Comparison of ENCODE assay signal across 1 cellular context in the genomic region with DNA sequence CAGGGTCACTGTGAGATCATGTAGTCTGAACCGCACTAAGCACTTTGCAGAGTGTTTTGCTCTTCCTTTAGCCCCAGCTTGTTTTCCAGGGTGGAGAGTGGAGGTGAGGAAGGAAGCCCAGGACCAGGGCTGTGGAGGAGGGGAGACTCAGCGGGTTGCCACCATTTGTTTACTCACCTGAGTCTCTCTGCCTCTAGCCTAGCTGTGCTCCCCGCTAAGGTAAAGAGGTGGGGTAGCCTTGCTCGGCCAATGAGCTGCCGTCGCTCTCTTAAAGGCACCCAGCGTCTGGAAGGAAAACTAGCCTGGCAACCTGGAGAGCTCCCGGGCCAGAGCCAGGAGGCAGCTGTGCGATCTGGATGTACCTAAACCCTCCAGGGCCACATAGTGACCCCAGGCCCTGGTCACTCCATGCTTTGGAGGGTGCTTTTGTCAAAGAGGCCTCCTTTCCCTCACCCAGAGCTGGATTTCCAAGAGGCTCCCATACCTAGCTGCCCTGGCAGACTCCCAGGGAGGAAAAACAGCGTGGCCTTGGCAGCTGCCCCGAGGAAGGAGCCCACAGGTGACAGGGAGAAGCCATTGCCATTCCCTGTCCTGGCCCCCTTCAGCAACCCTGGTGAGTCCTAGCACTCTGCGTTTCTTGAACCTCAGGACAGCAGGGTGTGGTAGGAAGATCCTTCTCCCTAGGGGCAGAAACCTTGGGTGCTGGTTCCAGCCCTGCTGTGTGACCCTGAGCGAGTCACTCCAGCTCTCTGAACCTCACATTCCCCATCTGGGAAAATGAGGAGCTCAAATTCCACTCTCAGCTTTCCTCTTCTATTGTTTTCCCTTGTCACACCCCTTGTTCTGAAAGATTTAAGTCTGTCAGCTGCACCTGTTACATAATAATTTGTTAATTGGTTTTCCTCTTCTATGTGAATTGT.
TF ChIP-seq lines count a peak whose summit lies in the region.

No MANE protein-coding gene starts in this region.

TF ChIP-seq in H1, 55 proteins besides CTCF, POLR2A, EP300 and RAD21 (continues in another document):
- TF ChIP-seq TAF7 (optimal IDR thresholded peaks at IDR 0.05; ENCODE audit: borderline replicate concordance, low read depth, low read length) (peak; percentile 60), RNF2 (IDR thresholded peaks at IDR 0.05; ENCODE audit: borderline replicate concordance, low read depth, low read length, missing control alignments, poor library complexity, severe bottlenecking) (no peak), KDM4A (IDR thresholded peaks at IDR 0.05; ENCODE audit: low read depth, low read length, severe bottlenecking) (no peak), SRF (IDR thresholded peaks at IDR 0.05; ENCODE audit: low read depth, low read length) (0 out of 2 replicates have a peak, but pooled peaks have one; percentile 4), FOSL1 (IDR thresholded peaks at IDR 0.05; ENCODE audit: insufficient read depth, low read depth, low read length) (no peak), TAF1 (IDR thresholded peaks at IDR 0.05; ENCODE audit: low read depth, low read length) (peak; percentile 48; the same call in 1 of the 2 replicates), SAP30 (IDR thresholded peaks at IDR 0.05; ENCODE audit: insufficient read depth, insufficient replicate concordance, low read length) (no peak), CHD1 (IDR thresholded peaks at IDR 0.05; ENCODE audit: low read depth, low read length) (no peak), POU5F1 (IDR thresholded peaks at IDR 0.05; ENCODE audit: low read depth, low read length) (no peak), CTBP2 (IDR thresholded peaks at IDR 0.05; ENCODE audit: borderline replicate concordance, insufficient read depth, insufficient read length, low read length) (peak; percentile 52), ZNF274 (IDR thresholded peaks at IDR 0.05; ENCODE audit: borderline replicate concordance, extremely low read depth, low read length) (no peak), HDAC2 (IDR thresholded peaks at IDR 0.05; ENCODE audit: borderline replicate concordance in 1 of 2, low read depth in 2 of 2, low read length in 2 of 2) (peak in 1 of 2 experiments; percentile 39; a peak in 1 of 4 replicates), SIX5 (IDR thresholded peaks at IDR 0.05; ENCODE audit: low read depth, low read length) (no peak), RFX5 (IDR thresholded peaks at IDR 0.05; ENCODE audit: borderline replicate concordance, low read depth, low read length) (no peak), BRCA1 (IDR thresholded peaks at IDR 0.05; ENCODE audit: low read depth, low read length) (no peak), NRF1 (IDR thresholded peaks at IDR 0.05; ENCODE audit: low read depth, low read length) (no peak), CHD2 (IDR thresholded peaks at IDR 0.05; ENCODE audit: low read length) (no peak), NANOG (IDR thresholded peaks at IDR 0.05; ENCODE audit: insufficient read depth, low read depth, low read length, poor library complexity, severe bottlenecking) (no peak), SP2 (IDR thresholded peaks at IDR 0.05; ENCODE audit: low read length) (no peak), YY1 (IDR thresholded peaks at IDR 0.05; ENCODE audit: low read depth, low read length) (0 out of 2 replicates have a peak, but pooled peaks have one; percentile 8), RXRA (IDR thresholded peaks at IDR 0.05; ENCODE audit: insufficient read depth, low read depth, low read length) (no peak), RBBP5 (IDR thresholded peaks at IDR 0.05; ENCODE audit: borderline replicate concordance, low read depth, low read length) (no peak), SIN3A (conservative IDR thresholded peaks at IDR 0.05 in 1 of 2, IDR thresholded peaks at IDR 0.05 in 1 of 2; ENCODE audit: low read depth in 1 of 2, low read length in 2 of 2) (no peak), TCF12 (IDR thresholded peaks at IDR 0.05; ENCODE audit: low read depth, low read length) (peak; percentile 95), BACH1 (IDR thresholded peaks at IDR 0.05; ENCODE audit: low read length) (no peak), GTF2F1 (IDR thresholded peaks at IDR 0.05; ENCODE audit: borderline replicate concordance, low read depth, low read length) (no peak), EZH2 (IDR thresholded peaks at IDR 0.05; ENCODE audit: low read depth, low read length, severe bottlenecking) (no peak), KDM1A (IDR thresholded peaks at IDR 0.05; ENCODE audit: borderline replicate concordance, low read length) (peak; percentile 85; the same call in 1 of the 2 replicates), CBX5 (IDR thresholded peaks at IDR 0.05; ENCODE audit: low read depth, low read length) (no peak), BCL11A (IDR thresholded peaks at IDR 0.05; ENCODE audit: low read depth in 2 of 2, low read length in 2 of 2) (no peak), SIRT6 (IDR thresholded peaks at IDR 0.05; ENCODE audit: low read length) (no peak), KDM5A (IDR thresholded peaks at IDR 0.05; ENCODE audit: low read length) (no peak), TBP (IDR thresholded peaks at IDR 0.05; ENCODE audit: low read depth, low read length) (peak; percentile 51; the same call in 1 of the 2 replicates), HDAC6 (IDR thresholded peaks at IDR 0.05; ENCODE audit: low read depth, low read length) (no peak), GABPA (IDR thresholded peaks at IDR 0.05; ENCODE audit: borderline replicate concordance, insufficient read depth, low read length) (no peak), ASH2L (IDR thresholded peaks at IDR 0.05; ENCODE audit: low read length) (peak; percentile 97), MAFK (IDR thresholded peaks at IDR 0.05; ENCODE audit: low read depth, low read length) (no peak), POLR2AphosphoS5 (IDR thresholded peaks at IDR 0.05; ENCODE audit: low read depth, low read length) (peak; percentile 48; the same call in 1 of the 2 replicates), PHF8 (conservative IDR thresholded peaks at IDR 0.05; ENCODE audit: low read depth, low read length) (0 out of 2 replicates have a peak, but pooled peaks have one; percentile 24), TEAD4 (IDR thresholded peaks at IDR 0.05; ENCODE audit: low read depth, low read length) (no peak; the same call in 1 of the 2 replicates), CEBPB (IDR thresholded peaks at IDR 0.05; ENCODE audit: low read depth, low read length) (no peak), JUND (IDR thresholded peaks at IDR 0.05; ENCODE audit: low read length) (no peak), EGR1 (IDR thresholded peaks at IDR 0.05; ENCODE audit: borderline replicate concordance, low read depth, low read length) (no peak), JUN (IDR thresholded peaks at IDR 0.05; ENCODE audit: low read depth, low read length) (no peak), SUZ12 (IDR thresholded peaks at IDR 0.05; ENCODE audit: low read length) (no peak), SP4 (IDR thresholded peaks at IDR 0.05; ENCODE audit: low read length) (no peak), CREB1 (IDR thresholded peaks at IDR 0.05) (no peak), CBX8 (IDR thresholded peaks at IDR 0.05; ENCODE audit: borderline replicate concordance, low read depth, low read length) (no peak)
- TF ChIP-seq, protein P1, sequence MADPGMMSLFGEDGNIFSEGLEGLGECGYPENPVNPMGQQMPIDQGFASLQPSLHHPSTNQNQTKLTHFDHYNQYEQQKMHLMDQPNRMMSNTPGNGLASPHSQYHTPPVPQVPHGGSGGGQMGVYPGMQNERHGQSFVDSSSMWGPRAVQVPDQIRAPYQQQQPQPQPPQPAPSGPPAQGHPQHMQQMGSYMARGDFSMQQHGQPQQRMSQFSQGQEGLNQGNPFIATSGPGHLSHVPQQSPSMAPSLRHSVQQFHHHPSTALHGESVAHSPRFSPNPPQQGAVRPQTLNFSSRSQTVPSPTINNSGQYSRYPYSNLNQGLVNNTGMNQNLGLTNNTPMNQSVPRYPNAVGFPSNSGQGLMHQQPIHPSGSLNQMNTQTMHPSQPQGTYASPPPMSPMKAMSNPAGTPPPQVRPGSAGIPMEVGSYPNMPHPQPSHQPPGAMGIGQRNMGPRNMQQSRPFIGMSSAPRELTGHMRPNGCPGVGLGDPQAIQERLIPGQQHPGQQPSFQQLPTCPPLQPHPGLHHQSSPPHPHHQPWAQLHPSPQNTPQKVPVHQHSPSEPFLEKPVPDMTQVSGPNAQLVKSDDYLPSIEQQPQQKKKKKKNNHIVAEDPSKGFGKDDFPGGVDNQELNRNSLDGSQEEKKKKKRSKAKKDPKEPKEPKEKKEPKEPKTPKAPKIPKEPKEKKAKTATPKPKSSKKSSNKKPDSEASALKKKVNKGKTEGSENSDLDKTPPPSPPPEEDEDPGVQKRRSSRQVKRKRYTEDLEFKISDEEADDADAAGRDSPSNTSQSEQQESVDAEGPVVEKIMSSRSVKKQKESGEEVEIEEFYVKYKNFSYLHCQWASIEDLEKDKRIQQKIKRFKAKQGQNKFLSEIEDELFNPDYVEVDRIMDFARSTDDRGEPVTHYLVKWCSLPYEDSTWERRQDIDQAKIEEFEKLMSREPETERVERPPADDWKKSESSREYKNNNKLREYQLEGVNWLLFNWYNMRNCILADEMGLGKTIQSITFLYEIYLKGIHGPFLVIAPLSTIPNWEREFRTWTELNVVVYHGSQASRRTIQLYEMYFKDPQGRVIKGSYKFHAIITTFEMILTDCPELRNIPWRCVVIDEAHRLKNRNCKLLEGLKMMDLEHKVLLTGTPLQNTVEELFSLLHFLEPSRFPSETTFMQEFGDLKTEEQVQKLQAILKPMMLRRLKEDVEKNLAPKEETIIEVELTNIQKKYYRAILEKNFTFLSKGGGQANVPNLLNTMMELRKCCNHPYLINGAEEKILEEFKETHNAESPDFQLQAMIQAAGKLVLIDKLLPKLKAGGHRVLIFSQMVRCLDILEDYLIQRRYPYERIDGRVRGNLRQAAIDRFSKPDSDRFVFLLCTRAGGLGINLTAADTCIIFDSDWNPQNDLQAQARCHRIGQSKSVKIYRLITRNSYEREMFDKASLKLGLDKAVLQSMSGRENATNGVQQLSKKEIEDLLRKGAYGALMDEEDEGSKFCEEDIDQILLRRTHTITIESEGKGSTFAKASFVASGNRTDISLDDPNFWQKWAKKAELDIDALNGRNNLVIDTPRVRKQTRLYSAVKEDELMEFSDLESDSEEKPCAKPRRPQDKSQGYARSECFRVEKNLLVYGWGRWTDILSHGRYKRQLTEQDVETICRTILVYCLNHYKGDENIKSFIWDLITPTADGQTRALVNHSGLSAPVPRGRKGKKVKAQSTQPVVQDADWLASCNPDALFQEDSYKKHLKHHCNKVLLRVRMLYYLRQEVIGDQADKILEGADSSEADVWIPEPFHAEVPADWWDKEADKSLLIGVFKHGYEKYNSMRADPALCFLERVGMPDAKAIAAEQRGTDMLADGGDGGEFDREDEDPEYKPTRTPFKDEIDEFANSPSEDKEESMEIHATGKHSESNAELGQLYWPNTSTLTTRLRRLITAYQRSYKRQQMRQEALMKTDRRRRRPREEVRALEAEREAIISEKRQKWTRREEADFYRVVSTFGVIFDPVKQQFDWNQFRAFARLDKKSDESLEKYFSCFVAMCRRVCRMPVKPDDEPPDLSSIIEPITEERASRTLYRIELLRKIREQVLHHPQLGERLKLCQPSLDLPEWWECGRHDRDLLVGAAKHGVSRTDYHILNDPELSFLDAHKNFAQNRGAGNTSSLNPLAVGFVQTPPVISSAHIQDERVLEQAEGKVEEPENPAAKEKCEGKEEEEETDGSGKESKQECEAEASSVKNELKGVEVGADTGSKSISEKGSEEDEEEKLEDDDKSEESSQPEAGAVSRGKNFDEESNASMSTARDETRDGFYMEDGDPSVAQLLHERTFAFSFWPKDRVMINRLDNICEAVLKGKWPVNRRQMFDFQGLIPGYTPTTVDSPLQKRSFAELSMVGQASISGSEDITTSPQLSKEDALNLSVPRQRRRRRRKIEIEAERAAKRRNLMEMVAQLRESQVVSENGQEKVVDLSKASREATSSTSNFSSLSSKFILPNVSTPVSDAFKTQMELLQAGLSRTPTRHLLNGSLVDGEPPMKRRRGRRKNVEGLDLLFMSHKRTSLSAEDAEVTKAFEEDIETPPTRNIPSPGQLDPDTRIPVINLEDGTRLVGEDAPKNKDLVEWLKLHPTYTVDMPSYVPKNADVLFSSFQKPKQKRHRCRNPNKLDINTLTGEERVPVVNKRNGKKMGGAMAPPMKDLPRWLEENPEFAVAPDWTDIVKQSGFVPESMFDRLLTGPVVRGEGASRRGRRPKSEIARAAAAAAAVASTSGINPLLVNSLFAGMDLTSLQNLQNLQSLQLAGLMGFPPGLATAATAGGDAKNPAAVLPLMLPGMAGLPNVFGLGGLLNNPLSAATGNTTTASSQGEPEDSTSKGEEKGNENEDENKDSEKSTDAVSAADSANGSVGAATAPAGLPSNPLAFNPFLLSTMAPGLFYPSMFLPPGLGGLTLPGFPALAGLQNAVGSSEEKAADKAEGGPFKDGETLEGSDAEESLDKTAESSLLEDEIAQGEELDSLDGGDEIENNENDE (IDR thresholded peaks at IDR 0.05; ENCODE audit: insufficient replicate concordance, low read length): no peak
- TF ChIP-seq, protein P2, sequence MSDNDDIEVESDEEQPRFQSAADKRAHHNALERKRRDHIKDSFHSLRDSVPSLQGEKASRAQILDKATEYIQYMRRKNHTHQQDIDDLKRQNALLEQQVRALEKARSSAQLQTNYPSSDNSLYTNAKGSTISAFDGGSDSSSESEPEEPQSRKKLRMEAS (IDR thresholded peaks at IDR 0.05): no peak; the same call in 1 of the 2 replicates
- TF ChIP-seq, protein P3, sequence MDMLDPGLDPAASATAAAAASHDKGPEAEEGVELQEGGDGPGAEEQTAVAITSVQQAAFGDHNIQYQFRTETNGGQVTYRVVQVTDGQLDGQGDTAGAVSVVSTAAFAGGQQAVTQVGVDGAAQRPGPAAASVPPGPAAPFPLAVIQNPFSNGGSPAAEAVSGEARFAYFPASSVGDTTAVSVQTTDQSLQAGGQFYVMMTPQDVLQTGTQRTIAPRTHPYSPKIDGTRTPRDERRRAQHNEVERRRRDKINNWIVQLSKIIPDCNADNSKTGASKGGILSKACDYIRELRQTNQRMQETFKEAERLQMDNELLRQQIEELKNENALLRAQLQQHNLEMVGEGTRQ (IDR thresholded peaks at IDR 0.05; ENCODE audit: low read length): no peak
- TF ChIP-seq, protein P4, sequence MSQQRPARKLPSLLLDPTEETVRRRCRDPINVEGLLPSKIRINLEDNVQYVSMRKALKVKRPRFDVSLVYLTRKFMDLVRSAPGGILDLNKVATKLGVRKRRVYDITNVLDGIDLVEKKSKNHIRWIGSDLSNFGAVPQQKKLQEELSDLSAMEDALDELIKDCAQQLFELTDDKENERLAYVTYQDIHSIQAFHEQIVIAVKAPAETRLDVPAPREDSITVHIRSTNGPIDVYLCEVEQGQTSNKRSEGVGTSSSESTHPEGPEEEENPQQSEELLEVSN (IDR thresholded peaks at IDR 0.05): no peak
- TF ChIP-seq, protein P5, sequence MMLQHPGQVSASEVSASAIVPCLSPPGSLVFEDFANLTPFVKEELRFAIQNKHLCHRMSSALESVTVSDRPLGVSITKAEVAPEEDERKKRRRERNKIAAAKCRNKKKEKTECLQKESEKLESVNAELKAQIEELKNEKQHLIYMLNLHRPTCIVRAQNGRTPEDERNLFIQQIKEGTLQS (IDR thresholded peaks at IDR 0.05; ENCODE audit: insufficient read depth, low read depth, low read length): no peak
- TF ChIP-seq, protein P6, sequence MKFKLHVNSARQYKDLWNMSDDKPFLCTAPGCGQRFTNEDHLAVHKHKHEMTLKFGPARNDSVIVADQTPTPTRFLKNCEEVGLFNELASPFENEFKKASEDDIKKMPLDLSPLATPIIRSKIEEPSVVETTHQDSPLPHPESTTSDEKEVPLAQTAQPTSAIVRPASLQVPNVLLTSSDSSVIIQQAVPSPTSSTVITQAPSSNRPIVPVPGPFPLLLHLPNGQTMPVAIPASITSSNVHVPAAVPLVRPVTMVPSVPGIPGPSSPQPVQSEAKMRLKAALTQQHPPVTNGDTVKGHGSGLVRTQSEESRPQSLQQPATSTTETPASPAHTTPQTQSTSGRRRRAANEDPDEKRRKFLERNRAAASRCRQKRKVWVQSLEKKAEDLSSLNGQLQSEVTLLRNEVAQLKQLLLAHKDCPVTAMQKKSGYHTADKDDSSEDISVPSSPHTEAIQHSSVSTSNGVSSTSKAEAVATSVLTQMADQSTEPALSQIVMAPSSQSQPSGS (IDR thresholded peaks at IDR 0.05; ENCODE audit: low read length): no peak
